ENCODE assay signal across 8 cellular contexts in the genomic region with DNA sequence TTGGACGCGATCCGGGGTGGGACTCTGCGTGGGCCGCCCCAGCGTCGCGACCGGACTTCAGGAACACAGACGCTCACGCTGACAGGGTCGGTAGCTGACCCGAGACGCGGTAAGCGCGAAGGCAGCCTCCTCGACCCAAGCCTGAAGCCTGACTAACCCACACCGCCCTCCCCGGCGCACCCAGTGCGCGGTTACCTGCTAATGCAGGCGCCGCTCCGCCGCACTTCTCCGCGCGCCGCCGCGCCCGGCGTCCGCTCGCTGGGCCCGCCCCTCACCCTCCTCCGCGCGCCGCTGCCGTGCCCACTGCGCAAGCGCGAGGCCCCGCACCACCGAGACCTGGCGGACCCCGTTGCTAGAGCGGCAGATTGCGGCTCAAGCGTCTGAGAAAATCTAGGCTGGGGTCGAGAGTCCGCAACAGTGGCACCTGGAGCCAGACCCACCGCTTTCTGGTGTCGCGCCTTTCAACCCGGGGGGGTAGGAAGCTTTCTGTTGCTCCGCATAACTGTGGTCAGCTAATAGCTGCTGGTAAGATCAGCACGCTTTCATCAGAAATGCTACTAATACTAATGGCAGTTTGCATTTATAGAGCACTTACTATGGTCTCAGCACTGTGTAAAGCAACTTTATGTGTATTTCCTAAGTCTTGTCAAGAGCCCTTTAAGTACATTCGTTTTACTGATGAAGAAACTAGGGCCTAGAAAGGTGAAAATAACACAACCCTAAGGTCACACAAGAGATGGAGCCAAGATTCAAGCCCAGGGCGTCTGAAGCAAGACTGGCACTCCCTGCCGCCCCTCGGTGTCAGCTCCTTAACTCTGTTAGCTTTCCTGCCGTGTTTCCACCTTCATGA. TPM values are rescaled to one million over a fixed set of nuclear protein-coding genes. Genes with fewer than 3 reads are reported as not detected.
DNase-seq lines count a peak whose midpoint lies in the region; ATAC-seq and TF ChIP-seq lines count a peak whose summit lies in the region.

A gene with protein sequence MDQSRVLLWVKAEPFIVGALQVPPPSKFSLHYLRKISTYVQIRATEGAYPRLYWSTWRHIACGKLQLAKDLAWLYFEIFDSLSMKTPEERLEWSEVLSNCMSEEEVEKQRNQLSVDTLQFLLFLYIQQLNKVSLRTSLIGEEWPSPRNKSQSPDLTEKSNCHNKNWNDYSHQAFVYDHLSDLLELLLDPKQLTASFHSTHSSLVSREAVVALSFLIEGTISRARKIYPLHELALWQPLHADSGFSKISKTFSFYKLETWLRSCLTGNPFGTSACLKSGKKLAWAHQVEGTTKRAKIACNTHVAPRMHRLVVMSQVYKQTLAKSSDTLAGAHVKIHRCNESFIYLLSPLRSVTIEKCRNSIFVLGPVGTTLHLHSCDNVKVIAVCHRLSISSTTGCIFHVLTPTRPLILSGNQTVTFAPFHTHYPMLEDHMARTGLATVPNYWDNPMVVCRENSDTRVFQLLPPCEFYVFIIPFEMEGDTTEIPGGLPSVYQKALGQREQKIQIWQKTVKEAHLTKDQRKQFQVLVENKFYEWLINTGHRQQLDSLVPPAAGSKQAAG (minus strand): TSS at position 268 of the 850 bp plus-strand sequence. CDS start 3,010 bp downstream, outside the sequence.

- peaks cover 5% of the 10 kb centered on the region for H3K27me3 Mint-ChIP-seq in CD4-positive, CD25-positive, alpha-beta regulatory T cell
- H3K27me3 Mint-ChIP-seq in activated CD8-positive, alpha-beta T cell treated with anti-CD3 and anti-CD28 coated beads for 36 hours, result no peaks in the 10 kb centered on the region

- POLR2A ChIA-PET in activated CD8-positive, alpha-beta T cell treated with anti-CD3 and anti-CD28 coated beads for 36 hours (lab: Charles Lee), result interaction anchor here (0.7 to 9.8 kb wide), 11 partner anchors 10 to 630 kb away, joined by 3 to 103 read pairs (median 3); a partner anchor contains a TSS

- TF ChIP-seq POLR2A in lower leg skin (IDR thresholded peaks at IDR 0.05), result peak in 1 of 2 donors; percentile 63

- H3K27ac Mint-ChIP-seq in CD4-positive, CD25-positive, alpha-beta regulatory T cell, result peak within 1 kb of the TSS; percentile 97 to 98 (median 97)
- H3K27ac Mint-ChIP-seq in activated CD8-positive, alpha-beta T cell treated with anti-CD3 and anti-CD28 coated beads for 36 hours, result peak within 1 kb of the TSS; percentile 94

- CTCF ChIA-PET in activated CD8-positive, alpha-beta T cell treated with anti-CD3 and anti-CD28 coated beads for 36 hours (lab: Charles Lee), result interaction anchor here (0.7 to 10.4 kb wide), 4 partner anchors 10 to 48 kb away, joined by 3 to 113 read pairs (median 8); a partner anchor contains a TSS

- H3K27ac ChIP-seq in CD4-positive, CD25-positive, alpha-beta regulatory T cell (ENCODE audit: insufficient read depth, low read length, poor library complexity, severe bottlenecking), result peak within 1 kb of the TSS; percentile 89
- peak within 1 kb of the TSS; percentile 93 for H3K27ac ChIP-seq in duodenal mucosa (ENCODE audit: low read depth, low read length)

- peak within 1 kb of the TSS; percentile 95 to 99 for H3K9ac ChIP-seq in duodenal mucosa (ENCODE audit: low read depth in 1 of 2, low read length in 2 of 2)

- H3K4me3 Mint-ChIP-seq in CD4-positive, CD25-positive, alpha-beta regulatory T cell, result peak within 1 kb of the TSS; percentile 94 to 97 (median 96)
- H3K4me3 Mint-ChIP-seq in activated CD8-positive, alpha-beta T cell treated with anti-CD3 and anti-CD28 coated beads for 36 hours, result peak within 1 kb of the TSS; percentile 93

- no peak for TF ChIP-seq CTCF in activated CD8-positive, alpha-beta T cell treated with anti-CD3 and anti-CD28 coated beads for 36 hours (IDR thresholded peaks at IDR 0.05)
- no peak for TF ChIP-seq CTCF in lower leg skin (IDR thresholded peaks at IDR 0.05)

- H3K36me3 Mint-ChIP-seq in CD4-positive, CD25-positive, alpha-beta regulatory T cell, result peaks cover 3% of the 10 kb centered on the region
- H3K36me3 Mint-ChIP-seq in activated CD8-positive, alpha-beta T cell treated with anti-CD3 and anti-CD28 coated beads for 36 hours (ENCODE audit: low read depth), result peaks cover 11% of the 10 kb centered on the region

- H3K4me1 ChIP-seq in CD4-positive, CD25-positive, alpha-beta regulatory T cell (ENCODE audit: control insufficient read depth, insufficient read depth, low read length, poor library complexity, severe bottlenecking), result peaks cover 55% of the 10 kb centered on the region
- peaks cover 29 to 37% of the 10 kb centered on the region in 2 donors for H3K4me1 ChIP-seq in duodenal mucosa (ENCODE audit: control insufficient read depth in 1 of 2, insufficient read depth in 2 of 2, low read length in 2 of 2)

- DNase-seq in CD4-positive, CD25-positive, alpha-beta regulatory T cell, result peak; percentile 89 to 97 (median 93)
- DNase-seq in NCI-H82 (lab: John Stamatoyannopoulos, UW) (peak; percentile 95), lower leg skin (ENCODE audit: low spot score in 2 of 2) (peak; percentile 83 to 98)
- DNase-seq in activated CD8-positive, alpha-beta T cell treated with anti-CD3 and anti-CD28 coated beads for 36 hours, result peak; percentile 92
- DNase-seq in stimulated activated CD4-positive, alpha-beta T cell treated with anti-CD3 and anti-CD28 coated beads, Interleukin-4, amount 100 ng/mL, for 4 hours, result peak; percentile 90 to 95

- ATAC-seq in CD4-positive, CD25-positive, alpha-beta regulatory T cell (ENCODE audit: low read depth in 2 of 2), result peak; percentile 60 to 64
- peak; percentile 45 for ATAC-seq in GM19438 (IDR thresholded peaks at IDR 0.05; ENCODE audit: low read depth, unreplicated experiment)
- peak; percentile 45 for ATAC-seq in HG03571 (IDR thresholded peaks at IDR 0.05; ENCODE audit: unreplicated experiment)
- peak; percentile 59 for ATAC-seq in activated CD8-positive, alpha-beta T cell treated with anti-CD3 and anti-CD28 coated beads for 36 hours

- intact Hi-C loops in activated CD8-positive, alpha-beta T cell treated with anti-CD3 and anti-CD28 coated beads for 36 hours (cut with micrococcal nuclease), result no loop called here
- intact Hi-C loops in lower leg skin (cut with DNase I; ENCODE audit: low total_unique reads), result no loop called here

- no peaks in the 10 kb centered on the region for H3K27me3 ChIP-seq in CD4-positive, CD25-positive, alpha-beta regulatory T cell (ENCODE audit: control insufficient read depth, insufficient read depth, low read length)
- H3K27me3 ChIP-seq in duodenal mucosa (ENCODE audit: control insufficient read depth in 1 of 2, insufficient read depth in 2 of 2, low read length in 2 of 2), result no peaks in the 10 kb centered on the region

- no peaks in the 10 kb centered on the region for H3K9me3 ChIP-seq in CD4-positive, CD25-positive, alpha-beta regulatory T cell (ENCODE audit: control insufficient read depth in 2 of 2, low read length in 2 of 2)
- no peaks in the 10 kb centered on the region for H3K9me3 ChIP-seq in duodenal mucosa (ENCODE audit: control insufficient read depth in 1 of 2, low read length in 2 of 2)

- H3K36me3 ChIP-seq in CD4-positive, CD25-positive, alpha-beta regulatory T cell (ENCODE audit: control insufficient read depth, insufficient read depth, low read length), result no peaks in the 10 kb centered on the region
- H3K36me3 ChIP-seq in duodenal mucosa (ENCODE audit: control insufficient read depth in 1 of 2, insufficient read depth in 2 of 2, low read length in 2 of 2), result peaks cover 0 to 3% of the 10 kb centered on the region in 2 donors

- 0% methylated on average over 15 to 26 of the region's 66 CpGs for WGBS in lower leg skin, 2 donors

- peaks cover 20 to 82% (median 52%) of the 10 kb centered on the region in 4 donors for H3K4me1 Mint-ChIP-seq in CD4-positive, CD25-positive, alpha-beta regulatory T cell
- peaks cover 52% of the 10 kb centered on the region for H3K4me1 Mint-ChIP-seq in activated CD8-positive, alpha-beta T cell treated with anti-CD3 and anti-CD28 coated beads for 36 hours (ENCODE audit: low read depth)

- peak within 1 kb of the TSS; percentile 96 for H3K4me3 ChIP-seq in CD4-positive, CD25-positive, alpha-beta regulatory T cell (ENCODE audit: low read depth, low read length)
- peak within 1 kb of the TSS; percentile 96 to 99 for H3K4me3 ChIP-seq in duodenal mucosa (ENCODE audit: low read depth in 1 of 2, low read length in 2 of 2)
- peak within 1 kb of the TSS; percentile 82 for H3K4me3 ChIP-seq in lower leg skin (ENCODE audit: low read depth, poor library complexity, severe bottlenecking)

- H3K9me3 Mint-ChIP-seq in CD4-positive, CD25-positive, alpha-beta regulatory T cell, result no peaks in the 10 kb centered on the region
- no peaks in the 10 kb centered on the region for H3K9me3 Mint-ChIP-seq in activated CD8-positive, alpha-beta T cell treated with anti-CD3 and anti-CD28 coated beads for 36 hours

RNA-seq across cellular contexts. Expression of the gene that starts here (rescaled TPM):
- total RNA-seq in CD4-positive, CD25-positive, alpha-beta regulatory T cell, result 19.8 TPM
- 10 to 100 TPM; 18.7 to 23.9 (median 22.5) TPM for polyA plus RNA-seq in CD4-positive, CD25-positive, alpha-beta regulatory T cell
- total RNA-seq in activated CD8-positive, alpha-beta T cell treated with anti-CD3 and anti-CD28 coated beads for 36 hours, result 10 to 100 TPM in 1 of 2 experiments, 1 to 10 TPM in 1; 9.8 to 10.8 TPM
- total RNA-seq in lower leg skin, result 10 to 100 TPM in 3 of 4 donors, 1 to 10 TPM in 1; 9.7 to 17.7 (median 14.6) TPM

Comparison
In these comparisons a context has a peak if more than half of its experiments do, and no peak if none do; other contexts are left out.
1. Peak in every context shown above with its lines: DNase-seq, ATAC-seq, H3K4me3 ChIP-seq and H3K27ac ChIP-seq.